ENCODE assay signal across 30 cellular contexts in the genomic region with DNA sequence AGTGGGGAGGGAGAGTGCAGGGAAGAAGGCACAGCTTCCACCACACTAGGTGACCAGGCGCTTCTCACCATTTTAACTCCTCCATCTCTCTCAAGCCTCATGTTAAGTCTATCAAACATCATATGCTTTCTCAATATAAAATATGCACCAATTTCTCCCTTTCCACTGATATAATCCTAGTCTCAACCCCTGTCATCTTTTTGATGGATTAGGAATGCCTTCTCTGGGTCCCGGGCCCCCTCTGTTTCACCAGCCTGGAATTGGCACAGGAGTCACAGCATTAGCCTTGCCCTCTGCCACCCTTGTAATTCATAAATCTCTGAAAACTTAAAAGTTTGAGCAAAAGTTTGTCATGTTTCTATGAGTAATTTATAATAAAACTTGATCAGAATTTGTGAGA. TPM values are rescaled to one million over a fixed set of nuclear protein-coding genes. Genes with fewer than 3 reads are reported as not detected.
"Had no signal": no experiment of that assay in that cellular context is flagged by ENCODE, and none has a peak within 500 bp of the region (broad histone marks: within the 10 kb centered on the region; RNA-seq: fewer than 3 reads in every experiment).

TSS of gene ZSCAN4 (plus strand) at position 301 of the 400 bp plus-strand sequence. CDS start 7,211 bp downstream, outside the sequence.

- H3K4me3 ChIP-seq: stomach, suprapubic skin, testis, thoracic aorta, thyroid gland, tibial artery, tibial nerve, transverse colon, upper lobe of left lung, upper lobe of right lung, uterus, vagina had no signal

- FAIRE-seq: urothelium cell line had no signal

- H3K27ac ChIP-seq: stomach, suprapubic skin, testis, thoracic aorta, thyroid gland, tibial artery, tibial nerve, transverse colon, upper lobe of left lung, upper lobe of right lung, uterus, vagina had no signal

- H3K9me3 ChIP-seq: suprapubic skin, testis, thoracic aorta, thyroid gland, tibial artery, transverse colon, upper lobe of right lung, uterus, vagina had no signal

- H3K27me3 ChIP-seq: testis, thyroid gland, tibial artery, upper lobe of left lung, uterus, vagina had no signal

- DNase-seq: stimulated activated CD4-positive, alpha-beta T cell treated with anti-CD3 and anti-CD28 coated beads, Interleukin-2, amount 100 ng/mL, for 24 hours; stimulated activated CD4-positive, alpha-beta T cell treated with anti-CD3 and anti-CD28 coated beads, Interleukin-2, amount 100 ng/mL, for 48 hours; stimulated activated CD4-positive, alpha-beta T cell treated with anti-CD3 and anti-CD28 coated beads, Interleukin-4, amount 100 ng/mL, for 1 hour; stimulated activated CD4-positive, alpha-beta T cell treated with anti-CD3 and anti-CD28 coated beads, Interleukin-4, amount 100 ng/mL, for 24 hours; stimulated activated CD4-positive, alpha-beta T cell treated with anti-CD3 and anti-CD28 coated beads, Interleukin-4, amount 100 ng/mL, for 4 hours; stimulated activated CD8-positive, alpha-beta memory T cell treated with anti-CD3 and anti-CD28 coated beads, Interleukin-4, amount 100 ng/mL, for 48 hours; stimulated activated naive B cell treated with anti-CD40 and anti-IgM and Interleukin-4, amounts not matched to agents 10 μg/mL and 1 μg/mL and 100 μg/mL, for 72 hours; stimulated activated naive CD4-positive, alpha-beta T cell; stimulated activated naive CD4-positive, alpha-beta T cell treated with Interleukin-2 at 50 U/mL for 16 hours; stimulated activated naive CD8-positive, alpha-beta T cell treated with anti-CD3 and anti-CD28 coated beads, Interleukin-15, amount 100 ng/mL, for 72 hours; stimulated activated naive CD8-positive, alpha-beta T cell treated with anti-CD3 and anti-CD28 coated beads, Interleukin-15, Interleukin-2, amounts not matched to agents 100 U/mL and 50 U/mL, for 24 hours; stomach; substantia nigra; testis; thyroid gland; tibial artery; transverse colon; upper lobe of left lung; upper lobe of right lung; uterus had no signal

- ATAC-seq: stimulated activated effector memory CD8-positive, alpha-beta T cell treated with anti-CD3 and anti-CD28 coated beads, Interleukin-12 subunit alpha, Interleukin-12 subunit beta, amount 100 ng/mL, for 72 hours; stimulated activated memory B cell treated with anti-CD40 and anti-IgM and Interleukin-4, amounts not matched to agents 10 μg/mL and 1 μg/mL and 100 μg/mL, for 72 hours; stimulated activated naive B cell treated with anti-CD40 and anti-IgM and Interleukin-4, amounts not matched to agents 10 μg/mL and 1 μg/mL and 100 μg/mL, for 72 hours; stimulated activated naive CD8-positive, alpha-beta T cell treated with anti-CD3 and anti-CD28 coated beads, Interleukin-15, amount 100 ng/mL, for 72 hours; stimulated activated naive CD8-positive, alpha-beta T cell treated with anti-CD3 and anti-CD28 coated beads, Interleukin-15, Interleukin-2, amounts not matched to agents 100 U/mL and 50 U/mL, for 24 hours; upper lobe of right lung had no signal

- H3K36me3 ChIP-seq: stomach, suprapubic skin, thoracic aorta, thyroid gland, tibial artery, tibial nerve, transverse colon, upper lobe of left lung, upper lobe of right lung, uterus, vagina had no signal

- H3K4me1 ChIP-seq: suprapubic skin, upper lobe of right lung, uterus, vagina had no signal

RNA-seq across cellular contexts. Expression of gene ZSCAN4, which starts in this region (rescaled TPM):
- total RNA-seq: subcutaneous adipose tissue, temporal lobe, thoracic aorta, tibial nerve, transverse colon, upper lobe of right lung, urinary bladder, uterus, vagina had no signal
